Comparison of ENCODE assay signal across 8 cellular contexts in the genomic region with DNA sequence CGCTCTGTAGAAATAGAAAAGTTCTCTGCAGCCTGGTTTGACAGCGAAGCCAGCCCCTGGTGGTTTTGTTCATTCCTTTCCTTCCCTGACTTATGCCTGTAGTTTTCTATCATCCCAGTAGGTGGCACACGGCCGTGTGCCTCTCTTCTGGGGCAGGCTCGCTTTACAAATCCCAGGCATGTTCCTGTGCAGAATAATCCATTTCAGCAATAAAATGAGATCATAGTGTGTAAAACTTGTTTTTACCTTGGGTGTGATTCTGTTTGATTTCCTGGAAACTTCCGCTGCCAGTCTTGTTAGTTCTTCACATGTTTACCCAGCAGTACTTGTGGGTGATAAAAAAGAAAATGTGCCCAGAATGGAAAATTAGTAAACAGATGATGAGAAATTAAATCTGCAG. TPM values are rescaled to one million over a fixed set of nuclear protein-coding genes. Genes with fewer than 3 reads are reported as not detected.
DNase-seq lines count a peak whose midpoint lies in the region; ATAC-seq and TF ChIP-seq lines count a peak whose summit lies in the region.

No MANE protein-coding gene starts in this region.

- TF ChIP-seq CTCF in foreskin keratinocyte (conservative IDR thresholded peaks at IDR 0.05) (peak; percentile 84), osteocyte (IDR thresholded peaks at IDR 0.05) (peak; percentile 87)

- no peaks in the 10 kb centered on the region for H3K9me3 Mint-ChIP-seq in activated CD8-positive, alpha-beta T cell treated with anti-CD3 and anti-CD28 coated beads, Interleukin-2, amount 10 ng/mL, durations not matched to agents 7 days and 5 days (ENCODE audit: insufficient read depth)
- H3K9me3 Mint-ChIP-seq in osteocyte (ENCODE audit: unreplicated experiment) = no peaks in the 10 kb centered on the region

- peaks cover 15% of the 10 kb centered on the region for H3K4me1 Mint-ChIP-seq in activated CD8-positive, alpha-beta T cell treated with anti-CD3 and anti-CD28 coated beads, Interleukin-2, amount 10 ng/mL, durations not matched to agents 7 days and 5 days (ENCODE audit: low read depth)
- H3K4me1 Mint-ChIP-seq in osteocyte (ENCODE audit: unreplicated experiment) = peaks cover 7% of the 10 kb centered on the region

- no peak overlapping the region for H3K4me3 Mint-ChIP-seq in activated CD8-positive, alpha-beta T cell treated with anti-CD3 and anti-CD28 coated beads, Interleukin-2, amount 10 ng/mL, durations not matched to agents 7 days and 5 days
- no peak overlapping the region for H3K4me3 Mint-ChIP-seq in osteocyte (ENCODE audit: unreplicated experiment)

- H3K4me1 ChIP-seq in foreskin keratinocyte = no peaks in the 10 kb centered on the region

- DNase-seq in stimulated activated CD4-positive, alpha-beta T cell treated with anti-CD3 and anti-CD28 coated beads, Interleukin-1b, Interleukin-23, amount 100 ng/mL, for 48 hours = peak; percentile 41
- DNase-seq in stimulated activated CD4-positive, alpha-beta T cell treated with anti-CD3 and anti-CD28 coated beads, Interleukin-12 subunit alpha, Interleukin-12 subunit beta, amount 100 ng/mL, for 4 hours = no peak
- DNase-seq in NCI-H460 (ENCODE audit: extremely low read depth, low read depth) (peak; percentile 49), foreskin keratinocyte (peak; percentile 32 to 56), osteocyte (ENCODE audit: extremely low spot score, unreplicated experiment) (no peak)
- DNase-seq in activated CD8-positive, alpha-beta T cell treated with anti-CD3 and anti-CD28 coated beads, Interleukin-2, amount 10 ng/mL, durations not matched to agents 7 days and 5 days = peak; percentile 46

- peaks cover 55% of the 10 kb centered on the region for H3K27me3 ChIP-seq in foreskin keratinocyte

- peaks cover 52% of the 10 kb centered on the region for H3K27me3 Mint-ChIP-seq in activated CD8-positive, alpha-beta T cell treated with anti-CD3 and anti-CD28 coated beads, Interleukin-2, amount 10 ng/mL, durations not matched to agents 7 days and 5 days (ENCODE audit: low read depth)
- H3K27me3 Mint-ChIP-seq in osteocyte (ENCODE audit: unreplicated experiment) = peaks cover 60% of the 10 kb centered on the region

- H3K27ac Mint-ChIP-seq in activated CD8-positive, alpha-beta T cell treated with anti-CD3 and anti-CD28 coated beads, Interleukin-2, amount 10 ng/mL, durations not matched to agents 7 days and 5 days = no peak overlapping the region
- H3K27ac Mint-ChIP-seq in osteocyte (ENCODE audit: unreplicated experiment) = no peak overlapping the region

- CTCF ChIA-PET in activated CD8-positive, alpha-beta T cell treated with anti-CD3 and anti-CD28 coated beads, Interleukin-2, amount 10 ng/mL, durations not matched to agents 7 days and 5 days (lab: Charles Lee) = interaction anchor here (1.4 kb wide), 1 partner anchor 1169 kb away, joined by 3 read pairs; no protein-coding TSS in a partner anchor

- no peaks in the 10 kb centered on the region for H3K36me3 Mint-ChIP-seq in activated CD8-positive, alpha-beta T cell treated with anti-CD3 and anti-CD28 coated beads, Interleukin-2, amount 10 ng/mL, durations not matched to agents 7 days and 5 days (ENCODE audit: low read depth)
- no peaks in the 10 kb centered on the region for H3K36me3 Mint-ChIP-seq in osteocyte (ENCODE audit: unreplicated experiment)

- POLR2A ChIA-PET in activated CD8-positive, alpha-beta T cell treated with anti-CD3 and anti-CD28 coated beads, Interleukin-2, amount 10 ng/mL, durations not matched to agents 7 days and 5 days (lab: Charles Lee) = no interaction called here

- ATAC-seq in HG03045 (IDR thresholded peaks at IDR 0.05; ENCODE audit: unreplicated experiment) (peak; percentile 65), foreskin keratinocyte (peak; percentile 86), HG03439 (IDR thresholded peaks at IDR 0.05; ENCODE audit: unreplicated experiment) (no peak)
- ATAC-seq in activated CD8-positive, alpha-beta T cell treated with anti-CD3 and anti-CD28 coated beads, Interleukin-2, amount 10 ng/mL, durations not matched to agents 7 days and 5 days = peak; percentile 57

- H3K27ac ChIP-seq in foreskin keratinocyte = no peak overlapping the region

RNA-seq across cellular contexts. Expression of gene INSM1, which starts 7.4 kb away (rescaled TPM):
- not detected in 2 replicates for total RNA-seq in NCI-H460 (2014; rRNA removed; shearing (Covaris generic))
- not detected in 2 replicates for polyA plus RNA-seq in NCI-H460 (2014; cell fraction: nucleus; rRNA removed)
- total RNA-seq in activated CD8-positive, alpha-beta T cell treated with anti-CD3 and anti-CD28 coated beads, Interleukin-2, amount 10 ng/mL, durations not matched to agents 7 days and 5 days = not detected
- total RNA-seq in foreskin keratinocyte (not detected in 2 replicates), osteocyte (not detected in 2 replicates)
- polyA plus RNA-seq in foreskin keratinocyte = not detected in 2 replicates

Comparison
In these comparisons a context has a peak if more than half of its experiments do, and no peak if none do; other contexts are left out.
1. DNase-seq: peak in stimulated activated CD4-positive, alpha-beta T cell treated with anti-CD3 and anti-CD28 coated beads, Interleukin-1b, Interleukin-23, amount 100 ng/mL, for 48 hours (single experiment), NCI-H460 (single experiment), activated CD8-positive, alpha-beta T cell treated with anti-CD3 and anti-CD28 coated beads, Interleukin-2, amount 10 ng/mL, durations not matched to agents 7 days and 5 days (single experiment) and foreskin keratinocyte (2 of 2); none in stimulated activated CD4-positive, alpha-beta T cell treated with anti-CD3 and anti-CD28 coated beads, Interleukin-12 subunit alpha, Interleukin-12 subunit beta, amount 100 ng/mL, for 4 hours (single experiment) and osteocyte (single experiment).